In the genomic region with DNA sequence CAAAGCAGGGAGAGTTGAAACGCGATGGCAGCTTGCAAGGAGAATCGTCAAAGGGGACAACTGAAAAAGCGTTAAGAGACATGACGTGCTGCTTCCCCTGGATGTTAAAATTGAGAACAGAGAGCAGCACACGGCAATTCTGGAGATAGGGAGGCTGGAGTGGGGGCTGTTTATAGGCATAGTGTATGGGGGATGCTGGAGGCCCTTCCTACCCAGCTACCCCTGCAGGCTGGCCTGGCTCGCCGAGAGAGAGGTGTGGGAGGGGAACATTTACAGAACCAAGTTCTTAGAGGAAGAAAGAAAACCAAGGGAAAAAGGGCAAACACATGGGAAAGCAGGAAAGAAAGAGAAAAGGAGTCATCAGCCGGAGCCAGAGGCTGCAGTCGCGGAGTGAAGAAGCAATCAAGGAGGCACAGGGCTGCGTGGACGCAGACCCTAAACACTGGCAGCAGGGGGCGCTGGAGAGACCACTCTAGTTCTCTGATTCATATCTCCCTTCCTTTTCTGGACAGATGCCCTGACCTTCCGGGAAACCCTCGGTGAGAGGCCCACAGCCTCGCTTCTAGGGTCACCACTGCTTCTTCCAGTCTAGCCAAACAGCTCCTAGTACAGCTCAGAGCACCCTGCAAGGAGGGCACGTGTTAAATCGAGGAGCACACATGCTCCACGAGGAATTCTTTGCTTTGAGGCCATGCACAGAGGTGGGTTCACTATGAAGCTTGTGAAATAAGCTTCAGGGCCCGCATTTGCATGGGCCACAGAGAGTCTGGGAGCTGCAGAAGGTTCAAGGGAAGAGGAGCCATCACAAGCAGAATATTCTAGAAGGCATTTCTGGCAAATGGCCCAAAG, we compare ENCODE assay signal across 8 cellular contexts. TPM values are rescaled to one million over a fixed set of nuclear protein-coding genes. Genes with fewer than 3 reads are reported as not detected.
DNase-seq lines count a peak whose midpoint lies in the region; ATAC-seq, FAIRE-seq and TF ChIP-seq lines count a peak whose summit lies in the region.

No MANE protein-coding gene starts in this region.

- H3K36me3 Mint-ChIP-seq in activated CD4-positive, alpha-beta memory T cell treated with anti-CD3 and anti-CD28 coated beads, Interleukin-2, amount 10 ng/mL, durations not matched to agents 7 days and 5 days (ENCODE audit: low read depth) = no peaks in the 10 kb centered on the region

- CTCF ChIA-PET in activated CD4-positive, alpha-beta memory T cell treated with anti-CD3 and anti-CD28 coated beads, Interleukin-2, amount 10 ng/mL, durations not matched to agents 7 days and 5 days (lab: Charles Lee) = interaction anchor here (0.7 to 2.3 kb wide), 2 partner anchors 9 to 300 kb away, joined by 3 to 12 read pairs; no protein-coding TSS in a partner anchor

- H3K9me3 Mint-ChIP-seq in activated CD4-positive, alpha-beta memory T cell treated with anti-CD3 and anti-CD28 coated beads, Interleukin-2, amount 10 ng/mL, durations not matched to agents 7 days and 5 days = no peaks in the 10 kb centered on the region

- intact Hi-C loops in Right ventricle myocardium inferior (cut with DNase I) = no loop called here
- intact Hi-C loops in cardiac septum (cut with DNase I) = loop anchor here (10.0 kb wide), 1 partner anchor 62 kb away; no protein-coding TSS in a partner anchor

- H3K4me1 Mint-ChIP-seq in activated CD4-positive, alpha-beta memory T cell treated with anti-CD3 and anti-CD28 coated beads, Interleukin-2, amount 10 ng/mL, durations not matched to agents 7 days and 5 days = peaks cover 8% of the 10 kb centered on the region

- no peaks in the 10 kb centered on the region for H3K27me3 ChIP-seq in right atrium auricular region

- POLR2A ChIA-PET in activated CD4-positive, alpha-beta memory T cell treated with anti-CD3 and anti-CD28 coated beads, Interleukin-2, amount 10 ng/mL, durations not matched to agents 7 days and 5 days (lab: Charles Lee) = no interaction called here

- no peak overlapping the region for H3K27ac ChIP-seq in right atrium auricular region

- H3K4me1 ChIP-seq in right atrium auricular region = no peaks in the 10 kb centered on the region

- peak; percentile 84 for DNase-seq in Right ventricle myocardium inferior (ENCODE audit: missing footprints)
- no peak for DNase-seq in cardiac septum (ENCODE audit: low spot score)
- peak; percentile 55 for DNase-seq in HTR-8/SVneo (ENCODE audit: insufficient read length, low spot score)
- DNase-seq in activated CD4-positive, alpha-beta memory T cell treated with anti-CD3 and anti-CD28 coated beads, Interleukin-2, amount 10 ng/mL, durations not matched to agents 7 days and 5 days = peak; percentile 34
- DNase-seq in right atrium auricular region (ENCODE audit: low spot score) = peak; percentile 79
- peak; percentile 45 for DNase-seq in stimulated activated CD8-positive, alpha-beta memory T cell treated with anti-CD3 and anti-CD28 coated beads, Interleukin-4, amount 100 ng/mL, for 48 hours
- DNase-seq in SHP77 treated with DMSO at 0.1 percent for 48 hours (lab: John Stamatoyannopoulos, UW) = no peak

- H3K9me3 ChIP-seq in right atrium auricular region = no peaks in the 10 kb centered on the region

- no peaks in the 10 kb centered on the region for H3K36me3 ChIP-seq in right atrium auricular region

- H3K27me3 Mint-ChIP-seq in activated CD4-positive, alpha-beta memory T cell treated with anti-CD3 and anti-CD28 coated beads, Interleukin-2, amount 10 ng/mL, durations not matched to agents 7 days and 5 days = no peaks in the 10 kb centered on the region

- ATAC-seq in Right ventricle myocardium inferior = peak; percentile 72
- no peak for ATAC-seq in GM21717 (IDR thresholded peaks at IDR 0.05; ENCODE audit: unreplicated experiment)

- H3K4me3 ChIP-seq in right atrium auricular region = no peak overlapping the region

- FAIRE-seq in HTR-8/SVneo (lab: Jason Lieb, UNC) = no peak

- no peak overlapping the region for H3K4me3 Mint-ChIP-seq in activated CD4-positive, alpha-beta memory T cell treated with anti-CD3 and anti-CD28 coated beads, Interleukin-2, amount 10 ng/mL, durations not matched to agents 7 days and 5 days

- H3K27ac Mint-ChIP-seq in activated CD4-positive, alpha-beta memory T cell treated with anti-CD3 and anti-CD28 coated beads, Interleukin-2, amount 10 ng/mL, durations not matched to agents 7 days and 5 days = no peak overlapping the region

- peak in 1 of 2 donors; percentile 62 for TF ChIP-seq CTCF in right atrium auricular region (IDR thresholded peaks at IDR 0.05)

RNA-seq across cellular contexts. Expression of a gene that starts 55.6 kb away (rescaled TPM):
- not detected for total RNA-seq in Right ventricle myocardium inferior
- not detected for total RNA-seq in cardiac septum
- not detected for total RNA-seq in activated CD4-positive, alpha-beta memory T cell treated with anti-CD3 and anti-CD28 coated beads, Interleukin-2, amount 10 ng/mL, durations not matched to agents 7 days and 5 days
- total RNA-seq in right atrium auricular region = not detected

Comparison
In these comparisons a context has a peak if more than half of its experiments do, and no peak if none do; other contexts are left out.
1. DNase-seq: peak in Right ventricle myocardium inferior (single experiment), HTR-8/SVneo (single experiment), activated CD4-positive, alpha-beta memory T cell treated with anti-CD3 and anti-CD28 coated beads, Interleukin-2, amount 10 ng/mL, durations not matched to agents 7 days and 5 days (single experiment), right atrium auricular region (single experiment) and stimulated activated CD8-positive, alpha-beta memory T cell treated with anti-CD3 and anti-CD28 coated beads, Interleukin-4, amount 100 ng/mL, for 48 hours (single experiment); none in cardiac septum (single experiment) and SHP77 treated with DMSO at 0.1 percent for 48 hours (single experiment).